9 cellular contexts compared by ENCODE assay signal in the genomic region with DNA sequence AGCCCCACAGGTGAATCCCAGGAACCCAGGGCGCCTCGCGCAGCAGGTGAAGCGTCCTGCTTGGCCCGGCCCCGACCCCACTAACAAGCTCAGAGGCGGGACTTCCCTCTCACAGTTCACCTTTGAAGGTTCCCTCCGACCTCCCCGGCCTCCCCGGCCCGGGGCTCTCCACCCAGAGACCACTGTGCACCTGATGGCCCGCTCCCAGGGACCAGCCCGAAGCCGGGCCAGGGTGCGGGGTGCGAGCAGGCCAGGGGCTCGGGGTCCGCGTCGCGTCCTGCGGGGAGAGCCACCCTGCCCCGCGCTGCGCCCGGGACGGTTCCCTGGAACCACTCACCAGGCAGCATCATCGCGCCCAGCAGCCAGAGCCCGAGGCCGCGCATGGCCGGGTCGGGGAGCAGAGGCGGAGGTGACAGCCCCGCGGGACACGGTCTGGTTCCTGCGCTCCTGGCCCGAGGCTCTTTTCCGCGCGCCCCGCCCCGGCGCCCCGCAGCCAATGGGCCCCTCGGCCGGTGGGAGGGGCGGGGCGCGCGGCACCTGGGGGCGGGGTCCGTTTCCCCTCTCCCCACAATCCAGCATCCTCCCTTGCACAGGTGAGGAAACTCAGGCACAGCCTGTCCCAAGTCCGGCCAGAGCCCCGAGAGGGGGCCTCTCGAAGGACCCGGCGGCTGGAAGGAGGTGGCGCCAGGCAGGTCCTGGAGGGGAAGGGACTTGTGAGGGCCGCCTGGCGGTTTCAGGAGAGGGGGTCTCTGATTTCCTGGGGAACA. TPM values are rescaled to one million over a fixed set of nuclear protein-coding genes. Genes with fewer than 3 reads are reported as not detected.
DNase-seq lines count a peak whose midpoint lies in the region; ATAC-seq and TF ChIP-seq lines count a peak whose summit lies in the region.
"Had no signal": no experiment of that assay in that cellular context is flagged by ENCODE, and none has a peak within 500 bp of the region (broad histone marks: within the 10 kb centered on the region; RNA-seq: fewer than 3 reads in every experiment).

A gene (minus strand): TSS at position 434 of the 767 bp plus-strand sequence. CDS start 51 bp downstream, at position 383.

- peaks cover 22 to 34% of the 10 kb centered on the region in 2 donors for H3K4me1 ChIP-seq in naive thymus-derived CD4-positive, alpha-beta T cell (ENCODE audit: control insufficient read depth in 2 of 2, insufficient read depth in 2 of 2, low read length in 2 of 2)
- H3K4me1 ChIP-seq in vagina: peaks cover 16% of the 10 kb centered on the region

- peak within 1 kb of the TSS; percentile 84 to 92 (median 88) for H3K4me3 Mint-ChIP-seq in naive thymus-derived CD4-positive, alpha-beta T cell
- H3K4me3 Mint-ChIP-seq: brain had no signal

- CTCF ChIA-PET in naive thymus-derived CD4-positive, alpha-beta T cell (lab: Charles Lee): interaction anchor here (1.5 to 2.6 kb wide), 2 partner anchors 18 to 31 kb away, joined by 5 to 34 read pairs; no protein-coding TSS in a partner anchor

- peak; percentile 13 for DNase-seq in DMS79 treated with DMSO at 0.1 percent for 48 hours (lab: John Stamatoyannopoulos, UW)
- no peak for DNase-seq in DMS79 (lab: John Stamatoyannopoulos, UW)
- peak; percentile 72 for DNase-seq in ecto neural progenitor cell (ENCODE audit: low spot score)
- DNase-seq in naive thymus-derived CD4-positive, alpha-beta T cell: peak in 8 of 9 donors; percentile 52 to 82 (median 58)
- no peak for DNase-seq in vagina (ENCODE audit: extremely low spot score in 2 of 2)
- no peak for DNase-seq in hypothalamus (lab: John Stamatoyannopoulos, UW)

- H3K9me3 ChIP-seq in naive thymus-derived CD4-positive, alpha-beta T cell (ENCODE audit: control insufficient read depth in 2 of 3, low read length in 3 of 3): no peaks in the 10 kb centered on the region
- no peaks in the 10 kb centered on the region for H3K9me3 ChIP-seq in vagina

- H3K27me3 Mint-ChIP-seq in naive thymus-derived CD4-positive, alpha-beta T cell: no peaks in the 10 kb centered on the region

- H3K36me3 Mint-ChIP-seq in naive thymus-derived CD4-positive, alpha-beta T cell: peaks cover 0 to 5% (median 0%) of the 10 kb centered on the region in 5 donors
- H3K36me3 Mint-ChIP-seq: brain had no signal

- H3K9me3 Mint-ChIP-seq in naive thymus-derived CD4-positive, alpha-beta T cell: no peaks in the 10 kb centered on the region
- H3K9me3 Mint-ChIP-seq: brain had no signal

- H3K27ac Mint-ChIP-seq in naive thymus-derived CD4-positive, alpha-beta T cell: peak within 1 kb of the TSS; percentile 83 to 96 (median 91)
- H3K27ac Mint-ChIP-seq: brain had no signal

- POLR2A ChIA-PET in naive thymus-derived CD4-positive, alpha-beta T cell (lab: Charles Lee): interaction anchor here (1.4 to 4.5 kb wide), 3 partner anchors 15 to 27 kb away, joined by 4 to 37 read pairs (median 8); no protein-coding TSS in a partner anchor

- H3K4me1 Mint-ChIP-seq in naive thymus-derived CD4-positive, alpha-beta T cell: peaks cover 11 to 36% (median 21%) of the 10 kb centered on the region in 7 donors
- H3K4me1 Mint-ChIP-seq: brain had no signal

- H3K36me3 ChIP-seq in naive thymus-derived CD4-positive, alpha-beta T cell (ENCODE audit: control insufficient read depth in 2 of 3, insufficient read depth in 3 of 3, low read length in 3 of 3): peaks cover 0 to 41% (median 0%) of the 10 kb centered on the region in 3 experiments
- H3K36me3 ChIP-seq in vagina: peaks cover 0 to 30% of the 10 kb centered on the region in 2 donors

- intact Hi-C loops in naive thymus-derived CD4-positive, alpha-beta T cell (cut with micrococcal nuclease): loop anchor here in 1 of 2 donors (1.0 to 5.0 kb wide), 2 partner anchors 31 to 1119 kb away; no protein-coding TSS in a partner anchor
- intact Hi-C loops in vagina (cut with DNase I): no loop called here

- TF ChIP-seq POLR2A in vagina (IDR thresholded peaks at IDR 0.05): no peak

- no peaks in the 10 kb centered on the region for H3K27me3 ChIP-seq in naive thymus-derived CD4-positive, alpha-beta T cell (ENCODE audit: control insufficient read depth in 2 of 2, insufficient read depth in 2 of 2, low read length in 2 of 2)
- no peaks in the 10 kb centered on the region for H3K27me3 ChIP-seq in vagina

- H3K27ac ChIP-seq in VCaP (peak within 1 kb of the TSS; percentile 61), vagina (no peak within 1 kb of the TSS)
- peak within 1 kb of the TSS; percentile 80 for H3K27ac ChIP-seq in naive thymus-derived CD4-positive, alpha-beta T cell (ENCODE audit: low read depth, low read length)

- peak; percentile 43 for ATAC-seq in HG03066 (IDR thresholded peaks at IDR 0.05; ENCODE audit: low read depth, unreplicated experiment)
- ATAC-seq in naive thymus-derived CD4-positive, alpha-beta T cell: peak; percentile 43

- H3K4me3 ChIP-seq in naive thymus-derived CD4-positive, alpha-beta T cell (ENCODE audit: low read length): peak within 1 kb of the TSS; percentile 80
- peak within 1 kb of the TSS; percentile 30 for H3K4me3 ChIP-seq in vagina

- no peak for TF ChIP-seq CTCF in VCaP (conservative IDR thresholded peaks at IDR 0.05)
- TF ChIP-seq CTCF in vagina (IDR thresholded peaks at IDR 0.05): no peak

RNA-seq across cellular contexts. Expression of the gene that starts here (rescaled TPM):
- 100 to 1,000 TPM in 2 of 5 experiments, 10 to 100 TPM in 3; 19.5 to 239 (median 87.6) TPM for total RNA-seq in naive thymus-derived CD4-positive, alpha-beta T cell
- polyA plus RNA-seq in naive thymus-derived CD4-positive, alpha-beta T cell: 10 to 100 TPM; 22.7 to 27.8 TPM
- total RNA-seq in vagina: 11.0 TPM

Comparison
In these comparisons a context has a peak if more than half of its experiments do, and no peak if none do; other contexts are left out.
1. DNase-seq: peak in DMS79 treated with DMSO at 0.1 percent for 48 hours (single experiment), ecto neural progenitor cell (single experiment) and naive thymus-derived CD4-positive, alpha-beta T cell (8 of 9); none in DMS79 (single experiment), vagina (0 of 2) and hypothalamus (0 of 51).